In genomic region chr3:6425289-6425820, GRCh38 we compare ENCODE assay signal across 29 cellular contexts.
"Had no signal": no experiment of that assay in that cellular context is flagged by ENCODE, and none has a peak within 500 bp of the region (broad histone marks: within the 10 kb centered on the region; RNA-seq: fewer than 3 reads in every experiment).

No MANE protein-coding gene starts in this region.

- H2AFZ ChIP-seq: hepatocyte had no signal

- H3K27me3 ChIP-seq: colonic mucosa, dorsolateral prefrontal cortex, esophagus muscularis mucosa, esophagus squamous epithelium, foreskin keratinocyte, gastrocnemius medialis, gastroesophageal sphincter, heart left ventricle, heart right ventricle, hepatocyte had no signal

- H3K4me1 Mint-ChIP-seq: endodermal cell had no signal

- H3K9me3 ChIP-seq: colonic mucosa, gastrocnemius medialis had no signal

- H3K4me1 ChIP-seq: colonic mucosa, esophagus muscularis mucosa, esophagus squamous epithelium, foreskin keratinocyte, gastrocnemius medialis, gastroesophageal sphincter, heart left ventricle, heart right ventricle had no signal

- H3K79me2 ChIP-seq: hepatocyte had no signal

- H3K4me3 ChIP-seq: colonic mucosa, coronary artery, dorsolateral prefrontal cortex, esophagus muscularis mucosa, esophagus squamous epithelium, gastrocnemius medialis, gastroesophageal sphincter, heart left ventricle, heart right ventricle, hepatocyte had no signal

- H3K4me3 Mint-ChIP-seq: dendritic cell treated with granulocyte-macrophage colony-stimulating factor and Interleukin-4, amounts not matched to agents 40 ng/mL and 50 ng/mL, for 4 days; effector memory CD8-positive, alpha-beta T cell; endodermal cell had no signal

- H3K27ac ChIP-seq: colonic mucosa, coronary artery, dorsolateral prefrontal cortex, epithelial cell of prostate, esophagus muscularis mucosa, esophagus squamous epithelium, foreskin keratinocyte, gastrocnemius medialis, gastroesophageal sphincter, heart left ventricle, heart right ventricle, hepatocyte had no signal

- ATAC-seq: effector memory CD8-positive, alpha-beta T cell; esophagus mucosa; foreskin keratinocyte; gastrocnemius medialis; gastroesophageal sphincter; heart left ventricle; heart right ventricle had no signal

- H3K27ac Mint-ChIP-seq: dendritic cell treated with granulocyte-macrophage colony-stimulating factor and Interleukin-4, amounts not matched to agents 40 ng/mL and 50 ng/mL, for 4 days; effector memory CD8-positive, alpha-beta T cell; endodermal cell had no signal

- DNase-seq: colonic mucosa; cortex of kidney; dermis blood vessel endothelial cell; dorsolateral prefrontal cortex; effector CD4-positive, alpha-beta T cell; effector CD8-positive, alpha-beta T cell; effector memory CD4-positive, alpha-beta T cell; effector memory CD8-positive, alpha-beta T cell; endodermal cell; erythroblast; esophagus squamous epithelium; foreskin fibroblast; foreskin keratinocyte; foreskin melanocyte; gastrocnemius medialis; glutamatergic neuron; head of caudate nucleus; heart left ventricle; heart right ventricle had no signal

- H3K36me3 ChIP-seq: colonic mucosa, esophagus muscularis mucosa, esophagus squamous epithelium, gastrocnemius medialis, gastroesophageal sphincter, heart left ventricle, heart right ventricle had no signal

- H3K4me2 ChIP-seq: hepatocyte had no signal

- FAIRE-seq: endometrium, endothelial cell of umbilical vein, frontal cortex had no signal

- H3K27me3 Mint-ChIP-seq: dendritic cell treated with granulocyte-macrophage colony-stimulating factor and Interleukin-4, amounts not matched to agents 40 ng/mL and 50 ng/mL, for 4 days; effector memory CD8-positive, alpha-beta T cell had no signal
